Comparison of ENCODE assay signal across 12 cellular contexts in genomic region chr18:2589345-2590060, GRCh38. TPM values are rescaled to one million over a fixed set of nuclear protein-coding genes. Genes with fewer than 3 reads are reported as not detected.
A peak's percentile ranks its signal among the peaks of the same experiment; 100 is the strongest.
DNase-seq lines count a peak whose midpoint lies in the region; ATAC-seq, FAIRE-seq and TF ChIP-seq lines count a peak whose summit lies in the region.
"Had no signal": no experiment of that assay in that cellular context is flagged by ENCODE, and none has a peak within 500 bp of the region (broad histone marks: within the 10 kb centered on the region; RNA-seq: fewer than 3 reads in every experiment).

No MANE protein-coding gene starts in this region.

- no peaks in the 10 kb centered on the region for H3K79me2 ChIP-seq in HepG2 (ENCODE audit: insufficient read depth, low read length)

- H3K4me3 ChIP-seq in HepG2 (replicated peaks in 1 of 3; ENCODE audit: insufficient read depth in 1 of 3, low read depth in 2 of 3, low read length in 3 of 3) (no peak overlapping the region; a peak in 1 of 6 replicates), right lobe of liver (no peak overlapping the region), vagina (peak overlapping the region; percentile 8 to 24), neuronal stem cell (ENCODE audit: low read length in 2 of 2) (no peak overlapping the region)

- ATAC-seq in HepG2 = peak; percentile 82
- no peak for ATAC-seq in right lobe of liver
- peak; percentile 72 for ATAC-seq in activated CD8-positive, alpha-beta T cell treated with anti-CD3 and anti-CD28 coated beads, Interleukin-2, amount 10 ng/mL, durations not matched to agents 7 days and 5 days
- ATAC-seq in memory B cell (ENCODE audit: low read depth) = no peak

- H3K27me3 ChIP-seq in HepG2 (ENCODE audit: control insufficient read depth in 1 of 2, insufficient read depth in 2 of 2, low read length in 2 of 2) = no peaks in the 10 kb centered on the region
- H3K27me3 ChIP-seq in right lobe of liver = no peaks in the 10 kb centered on the region
- H3K27me3 ChIP-seq in vagina = no peaks in the 10 kb centered on the region
- H3K27me3 ChIP-seq in neuronal stem cell (ENCODE audit: control insufficient read depth in 3 of 3, insufficient read depth in 3 of 3, low read depth in 1 of 3, low read length in 3 of 3) = no peaks in the 10 kb centered on the region

- TF ChIP-seq CTCF in HepG2 (CRISPR knock-in tag; IDR thresholded peaks at IDR 0.05) (no peak), right lobe of liver (IDR thresholded peaks at IDR 0.05) (no peak), vagina (IDR thresholded peaks at IDR 0.05) (no peak)

- peaks cover 78% of the 10 kb centered on the region for H3K36me3 Mint-ChIP-seq in activated CD8-positive, alpha-beta T cell treated with anti-CD3 and anti-CD28 coated beads, Interleukin-2, amount 10 ng/mL, durations not matched to agents 7 days and 5 days (ENCODE audit: low read depth)
- H3K36me3 Mint-ChIP-seq in memory B cell = peaks cover 3% of the 10 kb centered on the region

- FAIRE-seq in HepG2 (lab: Jason Lieb, UNC) = no peak
- FAIRE-seq: astrocyte, frontal cortex had no signal

- no peaks in the 10 kb centered on the region for H3K79me1 ChIP-seq in neuronal stem cell (ENCODE audit: low read depth, low read length)

- TF ChIP-seq RAD21 in HepG2 (CRISPR knock-in tag; IDR thresholded peaks at IDR 0.05) = no peak

- no peak for TF ChIP-seq POLR2A in HepG2 (IDR thresholded peaks at IDR 0.05; ENCODE audit: insufficient read depth in 1 of 2, low read depth in 2 of 2, low read length in 2 of 2)
- no peak for TF ChIP-seq POLR2A in right lobe of liver (IDR thresholded peaks at IDR 0.05)
- no peak for TF ChIP-seq POLR2A in vagina (IDR thresholded peaks at IDR 0.05)

- H2BK12ac ChIP-seq in neuronal stem cell (ENCODE audit: low read length) = no peak overlapping the region

- H3K4me3 Mint-ChIP-seq in activated CD8-positive, alpha-beta T cell treated with anti-CD3 and anti-CD28 coated beads, Interleukin-2, amount 10 ng/mL, durations not matched to agents 7 days and 5 days = peak overlapping the region; percentile 29
- no peak overlapping the region for H3K4me3 Mint-ChIP-seq in memory B cell

- H3K18ac ChIP-seq in neuronal stem cell (ENCODE audit: low read length) = no peak overlapping the region

- H3K4me1 Mint-ChIP-seq in activated CD8-positive, alpha-beta T cell treated with anti-CD3 and anti-CD28 coated beads, Interleukin-2, amount 10 ng/mL, durations not matched to agents 7 days and 5 days (ENCODE audit: low read depth) = peaks cover 50% of the 10 kb centered on the region
- H3K4me1 Mint-ChIP-seq in memory B cell = peaks cover 17% of the 10 kb centered on the region

- POLR2A ChIA-PET in HepG2 (lab: Yijun Ruan, JAX) = interaction anchor here (0.7 kb wide), 1 partner anchor 74 kb away, joined by 3 read pairs; no protein-coding TSS in a partner anchor
- POLR2A ChIA-PET in activated CD8-positive, alpha-beta T cell treated with anti-CD3 and anti-CD28 coated beads, Interleukin-2, amount 10 ng/mL, durations not matched to agents 7 days and 5 days (lab: Charles Lee) = interaction anchor here (0.7 to 4.7 kb wide), 6 partner anchors 14 to 66 kb away, joined by 3 to 38 read pairs (median 6); partner anchors contain the start of genes METTL4, NDC80 and SMCHD1

- H3K27ac Mint-ChIP-seq in activated CD8-positive, alpha-beta T cell treated with anti-CD3 and anti-CD28 coated beads, Interleukin-2, amount 10 ng/mL, durations not matched to agents 7 days and 5 days = peak overlapping the region; percentile 84
- H3K27ac Mint-ChIP-seq in memory B cell = peak overlapping the region; percentile 86

- TF ChIP-seq EP300 in HepG2 (IDR thresholded peaks at IDR 0.05; ENCODE audit: low read depth in 2 of 2, low read length in 2 of 2) = peak in 1 of 2 experiments; percentile 53; a peak in 2 of 4 replicates
- no peak for TF ChIP-seq EP300 in HepG2 (CRISPR knock-in tag; IDR thresholded peaks at IDR 0.05; ENCODE audit: borderline replicate concordance)

- H3K23ac ChIP-seq in neuronal stem cell (ENCODE audit: low read depth, low read length, poor library complexity) = no peak overlapping the region

- intact Hi-C loops in HepG2 (cut with micrococcal nuclease; ENCODE audit: unreplicated experiment) = loop anchor here (2.0 kb wide), 1 partner anchor 19 kb away; the partner anchor contains the start of genes METTL4 and NDC80
- intact Hi-C loops in right lobe of liver (cut with DNase I) = no loop called here
- intact Hi-C loops in vagina (cut with DNase I) = no loop called here

- H3K4ac ChIP-seq in neuronal stem cell (ENCODE audit: low read length) = no peak overlapping the region

- H2BK120ac ChIP-seq in neuronal stem cell (ENCODE audit: low read depth, low read length) = no peak overlapping the region

- WGBS in HepG2 (ENCODE audit: low lambda C conversion rate) = 90% methylated on average over 3 of the region's 3 CpGs
- 91% methylated on average over 3 of the region's 3 CpGs for whole genome bisulfite sequencing in right lobe of liver (ENCODE audit: insufficient coverage, low coverage, low lambda C conversion rate, missing lambda C conversion rate)
- WGBS in neuronal stem cell (ENCODE audit: extremely low coverage in 2 of 2, insufficient read length in 2 of 2, insufficient replicate concordance in 1 of 2), 2 donors = no CpG with 5 or more reads among the region's 3 CpGs

- H3K9ac ChIP-seq in HepG2 (ENCODE audit: insufficient read depth, low read depth, low read length) (peak overlapping the region; percentile 44; the same call in 1 of the 2 replicates), neuronal stem cell (ENCODE audit: low read depth, low read length, poor library complexity) (no peak overlapping the region)

- H2BK5ac ChIP-seq in neuronal stem cell (ENCODE audit: low read length) = no peak overlapping the region

- no peak overlapping the region for H2BK15ac ChIP-seq in neuronal stem cell (ENCODE audit: low read length)

- H4K91ac ChIP-seq in neuronal stem cell (ENCODE audit: low read depth, low read length, poor library complexity) = no peak overlapping the region

- BruUV-seq in HepG2 (replicated peaks; lab: Mats Ljungman, UMichigan) = no TSS peak

- H3K27ac ChIP-seq in HepG2 (ENCODE audit: extremely low read length, insufficient read depth, low read length) (peak overlapping the region; percentile 67), right lobe of liver (no peak overlapping the region), vagina (peak overlapping the region; percentile 81), neuronal stem cell (replicated peaks; ENCODE audit: low read length) (no peak overlapping the region)

- CTCF ChIA-PET in HepG2 (lab: Yijun Ruan, JAX; ENCODE audit: low intra/inter-chr PET ratio, low total read pairs) = no interaction called here
- CTCF ChIA-PET in activated CD8-positive, alpha-beta T cell treated with anti-CD3 and anti-CD28 coated beads, Interleukin-2, amount 10 ng/mL, durations not matched to agents 7 days and 5 days (lab: Charles Lee) = interaction anchor here (0.9 to 4.1 kb wide), 10 partner anchors 10 to 472 kb away, joined by 3 to 14 read pairs (median 4); partner anchors contain the start of genes METTL4, NDC80 and SMCHD1

- H4K20me1 ChIP-seq in HepG2 (ENCODE audit: insufficient read depth, low read length) = no peaks in the 10 kb centered on the region

- no peak overlapping the region for H2AK5ac ChIP-seq in neuronal stem cell (ENCODE audit: low read depth, low read length)

- H3K4me2 ChIP-seq in HepG2 (ENCODE audit: low read depth, low read length) (peak overlapping the region; percentile 45), neuronal stem cell (ENCODE audit: insufficient read depth, low read length, poor library complexity, severe bottlenecking) (no peak overlapping the region)

- in situ Hi-C loops in HepG2 (cut with HindIII; ENCODE audit: extremely low pct_ligation_motif_present, low pct_unique_long_range_greater_than_20kb) = no loop called here

- H3K4me1 ChIP-seq in HepG2 (ENCODE audit: insufficient read depth, low read length) = peaks cover 21% of the 10 kb centered on the region
- H3K4me1 ChIP-seq in right lobe of liver = no peaks in the 10 kb centered on the region
- H3K4me1 ChIP-seq in vagina = peaks cover 39% of the 10 kb centered on the region
- H3K4me1 ChIP-seq in neuronal stem cell (ENCODE audit: control insufficient read depth in 2 of 2, insufficient read depth in 1 of 2, low read depth in 1 of 2, low read length in 2 of 2) = no peaks in the 10 kb centered on the region

- no peak overlapping the region for H3K14ac ChIP-seq in neuronal stem cell (ENCODE audit: low read length)

- no peak overlapping the region for H4K8ac ChIP-seq in neuronal stem cell (ENCODE audit: low read depth, low read length)

- H3K36me3 ChIP-seq in HepG2 (replicated peaks in 1 of 2; ENCODE audit: control insufficient read depth in 1 of 2, insufficient read depth in 2 of 2, low read length in 2 of 2) (peaks cover 3 to 31% of the 10 kb centered on the region in 2 experiments), right lobe of liver (no peaks in the 10 kb centered on the region), vagina (no peaks in the 10 kb centered on the region), neuronal stem cell (replicated peaks in 1 of 2; ENCODE audit: control insufficient read depth in 2 of 2, insufficient read depth in 2 of 2, low read length in 2 of 2) (peaks cover 16 to 100% of the 10 kb centered on the region in 2 donors)

- H2AFZ ChIP-seq in HepG2 (ENCODE audit: low read length) (no peak overlapping the region), neuronal stem cell (ENCODE audit: low read length) (no peak overlapping the region)

- DNase-seq in HepG2 (ENCODE audit: low spot score) (peak; percentile 78), right lobe of liver (no peak), memory B cell (ENCODE audit: low spot score in 2 of 2) (no peak), vagina (ENCODE audit: extremely low spot score in 2 of 2) (no peak), NCI-H226 (no peak), NCI-H1694 (lab: John Stamatoyannopoulos, UW) (no peak), neuronal stem cell (ENCODE audit: low spot score) (no peak)
- no peak for DNase-seq in activated CD8-positive, alpha-beta T cell treated with anti-CD3 and anti-CD28 coated beads, Interleukin-2, amount 10 ng/mL, durations not matched to agents 7 days and 5 days
- DNase-seq: Karpas-422; stimulated activated CD4-positive, alpha-beta T cell treated with anti-CD3 and anti-CD28 coated beads, Interleukin-15, amount 100 ng/mL, for 24 hours had no signal

- H3K9me3 ChIP-seq in HepG2 (ENCODE audit: low read length) = no peaks in the 10 kb centered on the region
- no peaks in the 10 kb centered on the region for H3K9me3 ChIP-seq in right lobe of liver
- no peaks in the 10 kb centered on the region for H3K9me3 ChIP-seq in vagina
- no peaks in the 10 kb centered on the region for H3K9me3 ChIP-seq in neuronal stem cell (replicated peaks in 1 of 2; ENCODE audit: control insufficient read depth in 2 of 2, insufficient read depth in 1 of 2, low read depth in 1 of 2, low read length in 2 of 2)

- no peaks in the 10 kb centered on the region for H3K27me3 Mint-ChIP-seq in activated CD8-positive, alpha-beta T cell treated with anti-CD3 and anti-CD28 coated beads, Interleukin-2, amount 10 ng/mL, durations not matched to agents 7 days and 5 days (ENCODE audit: low read depth)
- no peaks in the 10 kb centered on the region for H3K27me3 Mint-ChIP-seq in memory B cell

- no peaks in the 10 kb centered on the region for H3K9me3 Mint-ChIP-seq in activated CD8-positive, alpha-beta T cell treated with anti-CD3 and anti-CD28 coated beads, Interleukin-2, amount 10 ng/mL, durations not matched to agents 7 days and 5 days (ENCODE audit: insufficient read depth)
- no peaks in the 10 kb centered on the region for H3K9me3 Mint-ChIP-seq in memory B cell

RNA-seq across cellular contexts. Expression of gene NDC80, which starts 18.1 kb away (rescaled TPM):
- total RNA-seq in HepG2 (2016; rRNA removed; fragmentation: Illumina TruSeq; extraction: Trizol) (33.0 and 47.0 TPM in 2 replicates), right lobe of liver (1 to 10 TPM in 2 of 6 experiments, under 1 TPM in 3, not detected in 1; 0.34 to 1.6 (median 0.55) TPM), vagina (3.9 TPM)
- total RNA-seq in HepG2 (2016; cell fraction: cytosol; rRNA removed; fragmentation: Illumina TruSeq; extraction: Trizol; ENCODE audit: low read depth) = 4.3 and 6.1 TPM in 2 replicates
- 32.7 and 45.7 TPM in 2 replicates for total RNA-seq in HepG2 (2016; cell fraction: insoluble cytoplasmic fraction; rRNA removed; fragmentation: Illumina TruSeq; extraction: Trizol)
- 8.2 and 9.5 TPM in 2 replicates for total RNA-seq in HepG2 (2016; cell fraction: membrane; rRNA removed; fragmentation: Illumina TruSeq; extraction: Trizol)
- total RNA-seq in HepG2 (2016; cell fraction: nucleus; rRNA removed; fragmentation: Illumina TruSeq; extraction: Trizol) = 28.1 and 31.1 TPM in 2 replicates
- polyA plus RNA-seq in HepG2 (2011; rRNA removed) = 5.5 and 9.6 TPM in 2 replicates
- polyA plus RNA-seq in HepG2 (2011; cell fraction: cytosol; rRNA removed) = 3.2 TPM in 2 replicates
- 5.3 and 6.6 TPM in 2 replicates for polyA plus RNA-seq in HepG2 (2011; cell fraction: nucleus; rRNA removed)
- polyA plus RNA-seq in HepG2 (2012) = 6.5 and 14.5 TPM in 2 replicates
- 2.0 and 2.1 TPM in 2 replicates for polyA plus RNA-seq in HepG2 (2016; cell fraction: cytosol; fragmentation: Illumina TruSeq; extraction: Trizol; ENCODE audit: low read depth)
- polyA plus RNA-seq in HepG2 (2016; cell fraction: insoluble cytoplasmic fraction; fragmentation: Illumina TruSeq; extraction: Trizol; ENCODE audit: low read depth) = 37.2 and 40.2 TPM in 2 replicates
- polyA plus RNA-seq in HepG2 (2016; cell fraction: membrane; fragmentation: Illumina TruSeq; extraction: Trizol; ENCODE audit: low read depth) = 2.4 and 3.5 TPM in 2 replicates
- 23.0 and 26.5 TPM in 2 replicates for polyA plus RNA-seq in HepG2 (2016; cell fraction: nucleus; fragmentation: Illumina TruSeq; extraction: Trizol; ENCODE audit: insufficient read depth, low read depth)
- polyA minus RNA-seq in HepG2 (2011; rRNA and poly(A)+ RNA removed; ENCODE audit: low replicate concordance) = 6.0 and 39.3 TPM in 2 replicates
- polyA minus RNA-seq in HepG2 (2011; cell fraction: cytosol; rRNA and poly(A)+ RNA removed) = 5.6 and 7.0 TPM in 2 replicates
- polyA minus RNA-seq in HepG2 (2011; cell fraction: nucleus; rRNA and poly(A)+ RNA removed) = 32.8 and 47.0 TPM in 2 replicates
- total RNA-seq in activated CD8-positive, alpha-beta T cell treated with anti-CD3 and anti-CD28 coated beads, Interleukin-2, amount 10 ng/mL, durations not matched to agents 7 days and 5 days = 100 to 1,000 TPM in 1 of 2 experiments, 10 to 100 TPM in 1; 91.3 to 103 TPM
- polyA plus RNA-seq in neuronal stem cell (2013, experiment 1 of 2) = 52.8 TPM
- polyA plus RNA-seq in neuronal stem cell (2013, experiment 2 of 2) = 53.9 TPM

RNA-seq across cellular contexts. Expression of gene METTL4, which starts 18.2 kb away (rescaled TPM):
- total RNA-seq in HepG2 (2016; rRNA removed; fragmentation: Illumina TruSeq; extraction: Trizol) (6.8 and 8.4 TPM in 2 replicates), right lobe of liver (1 to 10 TPM; 3.2 to 4.9 (median 3.3) TPM), vagina (11.5 TPM)
- 2.2 and 2.6 TPM in 2 replicates for total RNA-seq in HepG2 (2016; cell fraction: cytosol; rRNA removed; fragmentation: Illumina TruSeq; extraction: Trizol; ENCODE audit: low read depth)
- total RNA-seq in HepG2 (2016; cell fraction: insoluble cytoplasmic fraction; rRNA removed; fragmentation: Illumina TruSeq; extraction: Trizol) = 10.4 and 11.1 TPM in 2 replicates
- 7.2 and 9.1 TPM in 2 replicates for total RNA-seq in HepG2 (2016; cell fraction: membrane; rRNA removed; fragmentation: Illumina TruSeq; extraction: Trizol)
- 14.4 and 14.8 TPM in 2 replicates for total RNA-seq in HepG2 (2016; cell fraction: nucleus; rRNA removed; fragmentation: Illumina TruSeq; extraction: Trizol)
- polyA plus RNA-seq in HepG2 (2011; rRNA removed) = 5.6 and 8.1 TPM in 2 replicates
- 2.8 and 3.9 TPM in 2 replicates for polyA plus RNA-seq in HepG2 (2011; cell fraction: cytosol; rRNA removed)
- 5.4 and 6.7 TPM in 2 replicates for polyA plus RNA-seq in HepG2 (2011; cell fraction: nucleus; rRNA removed)
- polyA plus RNA-seq in HepG2 (2012) = 5.7 and 6.2 TPM in 2 replicates
- 2.6 and 3.4 TPM in 2 replicates for polyA plus RNA-seq in HepG2 (2016; cell fraction: cytosol; fragmentation: Illumina TruSeq; extraction: Trizol; ENCODE audit: low read depth)
- polyA plus RNA-seq in HepG2 (2016; cell fraction: insoluble cytoplasmic fraction; fragmentation: Illumina TruSeq; extraction: Trizol; ENCODE audit: low read depth) = 9.9 and 13.8 TPM in 2 replicates
- 4.2 and 5.2 TPM in 2 replicates for polyA plus RNA-seq in HepG2 (2016; cell fraction: membrane; fragmentation: Illumina TruSeq; extraction: Trizol; ENCODE audit: low read depth)
- polyA plus RNA-seq in HepG2 (2016; cell fraction: nucleus; fragmentation: Illumina TruSeq; extraction: Trizol; ENCODE audit: insufficient read depth, low read depth) = 22.4 and 23.4 TPM in 2 replicates
- 4.1 and 12.7 TPM in 2 replicates for polyA minus RNA-seq in HepG2 (2011; rRNA and poly(A)+ RNA removed; ENCODE audit: low replicate concordance)
- polyA minus RNA-seq in HepG2 (2011; cell fraction: cytosol; rRNA and poly(A)+ RNA removed) = 3.7 and 3.9 TPM in 2 replicates
- polyA minus RNA-seq in HepG2 (2011; cell fraction: nucleus; rRNA and poly(A)+ RNA removed) = 20.5 and 21.6 TPM in 2 replicates
- total RNA-seq in activated CD8-positive, alpha-beta T cell treated with anti-CD3 and anti-CD28 coated beads, Interleukin-2, amount 10 ng/mL, durations not matched to agents 7 days and 5 days = 10 to 100 TPM; 22.2 to 22.3 TPM
- polyA plus RNA-seq in neuronal stem cell (2013, experiment 1 of 2) = 9.4 TPM
- polyA plus RNA-seq in neuronal stem cell (2013, experiment 2 of 2) = 8.7 TPM

Comparison
In these comparisons a context has a peak if more than half of its experiments do, and no peak if none do; other contexts are left out.
1. ATAC-seq: peak in HepG2 (single experiment) and activated CD8-positive, alpha-beta T cell treated with anti-CD3 and anti-CD28 coated beads, Interleukin-2, amount 10 ng/mL, durations not matched to agents 7 days and 5 days (single experiment); none in right lobe of liver (0 of 4) and memory B cell (single experiment).
2. H3K27ac ChIP-seq: peak in HepG2 (single experiment) and vagina (single experiment); none in right lobe of liver (0 of 3) and neuronal stem cell (single experiment).
3. H3K4me3 ChIP-seq: peak in vagina (2 of 2); none in HepG2 (0 of 3), right lobe of liver (0 of 3) and neuronal stem cell (0 of 2).